Comparison of ENCODE assay signal across 1 cellular context in genomic region chr21:28136687-28137086, GRCh38.
TF ChIP-seq lines count a peak whose summit lies in the region.

No MANE protein-coding gene starts in this region.

TF ChIP-seq in GM23338, 12 proteins besides CTCF, POLR2A, EP300 and RAD21 (continued from another document):
- TF ChIP-seq ZNF462 (CRISPR knock-in tag; IDR thresholded peaks at IDR 0.05), result no peak
- no peak for TF ChIP-seq POLR2AphosphoS5 (IDR thresholded peaks at IDR 0.05; ENCODE audit: low read depth)
- TF ChIP-seq ETS1 (IDR thresholded peaks at IDR 0.05), result no peak
- TF ChIP-seq EZH2phosphoT487 (IDR thresholded peaks at IDR 0.05; ENCODE audit: unreplicated experiment), result no peak
